In genomic region chr2:144091622-144092021, GRCh38 we compare ENCODE assay signal across 24 cellular contexts.
"Had no signal": no experiment of that assay in that cellular context is flagged by ENCODE, and none has a peak within 500 bp of the region (broad histone marks: within the 10 kb centered on the region; RNA-seq: fewer than 3 reads in every experiment).

No MANE protein-coding gene starts in this region.

- H3K36me3 ChIP-seq: colonic mucosa, esophagus muscularis mucosa, esophagus squamous epithelium, gastrocnemius medialis, gastroesophageal sphincter, heart left ventricle, heart right ventricle had no signal

- ATAC-seq: effector memory CD8-positive, alpha-beta T cell; esophagus mucosa; foreskin keratinocyte; gastrocnemius medialis; gastroesophageal sphincter; heart left ventricle; heart right ventricle had no signal

- H3K27ac ChIP-seq: colonic mucosa, coronary artery, dorsolateral prefrontal cortex, epithelial cell of prostate, esophagus muscularis mucosa, esophagus squamous epithelium, foreskin keratinocyte, gastrocnemius medialis, gastroesophageal sphincter, heart left ventricle, heart right ventricle had no signal

- H3K27me3 ChIP-seq: colonic mucosa, dorsolateral prefrontal cortex, esophagus muscularis mucosa, esophagus squamous epithelium, foreskin keratinocyte, gastrocnemius medialis, gastroesophageal sphincter, heart left ventricle, heart right ventricle had no signal

- H3K9me3 ChIP-seq: colonic mucosa, esophagus muscularis mucosa, esophagus squamous epithelium, gastrocnemius medialis had no signal

- H3K4me3 ChIP-seq: colonic mucosa, coronary artery, dorsolateral prefrontal cortex, esophagus muscularis mucosa, esophagus squamous epithelium, gastrocnemius medialis, gastroesophageal sphincter, heart left ventricle, heart right ventricle had no signal

- H3K4me1 ChIP-seq: colonic mucosa, esophagus muscularis mucosa, esophagus squamous epithelium, gastrocnemius medialis, gastroesophageal sphincter had no signal

- DNase-seq: colonic mucosa; cortex of kidney; dermis blood vessel endothelial cell; dorsolateral prefrontal cortex; effector CD4-positive, alpha-beta T cell; effector CD8-positive, alpha-beta T cell; effector memory CD4-positive, alpha-beta T cell; effector memory CD8-positive, alpha-beta T cell; endodermal cell; erythroblast; esophagus squamous epithelium; foreskin fibroblast; foreskin keratinocyte; foreskin melanocyte; gastrocnemius medialis; glutamatergic neuron; head of caudate nucleus; heart left ventricle; heart right ventricle had no signal
